Comparison of ENCODE assay signal across 23 cellular contexts in genomic region chr22:37014835-37015586, GRCh38. TPM values are rescaled to one million over a fixed set of nuclear protein-coding genes. Genes with fewer than 3 reads are reported as not detected.
DNase-seq lines count a peak whose midpoint lies in the region; ATAC-seq and TF ChIP-seq lines count a peak whose summit lies in the region.
"Had no signal": no experiment of that assay in that cellular context is flagged by ENCODE, and none has a peak within 500 bp of the region (broad histone marks: within the 10 kb centered on the region; RNA-seq: fewer than 3 reads in every experiment).

No MANE protein-coding gene starts in this region.

- intact Hi-C loops in right cardiac atrium (cut with DNase I) (no loop called here), heart right ventricle (cut with DNase I) (no loop called here)

- H3K36me3 ChIP-seq in heart right ventricle (peaks cover 0 to 8% (median 0%) of the 10 kb centered on the region in 9 donors), duodenal mucosa (ENCODE audit: control insufficient read depth in 1 of 2, insufficient read depth in 2 of 2, low read length in 2 of 2) (peaks cover 0 to 9% of the 10 kb centered on the region in 2 donors), mucosa of rectum (ENCODE audit: control insufficient read depth in 2 of 2, insufficient read depth in 2 of 2, low read length in 2 of 2) (peaks cover 7 to 16% of the 10 kb centered on the region in 2 donors), tibial nerve (peaks cover 0 to 30% (median 2%) of the 10 kb centered on the region in 3 donors)
- H3K36me3 ChIP-seq: ascending aorta, thoracic aorta had no signal

- H3K27me3 ChIP-seq in right cardiac atrium (ENCODE audit: control insufficient read depth, insufficient read depth) = no peaks in the 10 kb centered on the region
- H3K27me3 ChIP-seq in heart right ventricle = no peaks in the 10 kb centered on the region
- no peaks in the 10 kb centered on the region for H3K27me3 ChIP-seq in duodenal mucosa (ENCODE audit: control insufficient read depth in 1 of 2, insufficient read depth in 2 of 2, low read length in 2 of 2)
- no peaks in the 10 kb centered on the region for H3K27me3 ChIP-seq in mucosa of rectum (ENCODE audit: control insufficient read depth in 2 of 2, insufficient read depth in 2 of 2, low read length in 2 of 2)
- H3K27me3 ChIP-seq in tibial nerve = no peaks in the 10 kb centered on the region
- H3K27me3 ChIP-seq: ascending aorta, esophagus muscularis mucosa had no signal

- no peak for TF ChIP-seq POLR2A in tibial nerve (IDR thresholded peaks at IDR 0.05)

- no peak for TF ChIP-seq CTCF in heart right ventricle (IDR thresholded peaks at IDR 0.05)
- TF ChIP-seq CTCF in tibial nerve (IDR thresholded peaks at IDR 0.05) = no peak

- H3K4me3 ChIP-seq in right cardiac atrium (ENCODE audit: low read length) (no peak overlapping the region), heart right ventricle (no peak overlapping the region), duodenal mucosa (ENCODE audit: low read depth in 1 of 2, low read length in 2 of 2) (peak overlapping the region in 1 of 2 donors; percentile 32), mucosa of rectum (ENCODE audit: low read length in 2 of 2) (peak overlapping the region; percentile 23 to 41), tibial nerve (no peak overlapping the region)
- H3K4me3 ChIP-seq: ascending aorta, esophagus muscularis mucosa, thoracic aorta had no signal

- peak overlapping the region; percentile 36 to 48 for H3K9ac ChIP-seq in duodenal mucosa (ENCODE audit: low read depth in 1 of 2, low read length in 2 of 2)
- peak overlapping the region; percentile 70 to 79 for H3K9ac ChIP-seq in mucosa of rectum (ENCODE audit: low read depth in 1 of 2, low read length in 2 of 2)

- peak in 1 of 2 donors; percentile 24 for ATAC-seq in right cardiac atrium
- ATAC-seq in heart right ventricle = no peak
- no peak for ATAC-seq in HG03342 (IDR thresholded peaks at IDR 0.05; ENCODE audit: unreplicated experiment)
- ATAC-seq: activated CD8-positive, alpha-beta T cell treated with anti-CD3 and anti-CD28 coated beads for 36 hours had no signal

- H3K4me1 ChIP-seq in right cardiac atrium (ENCODE audit: control insufficient read depth, insufficient read depth, low read length) (peaks cover 23% of the 10 kb centered on the region), heart right ventricle (peaks cover 10 to 53% (median 38%) of the 10 kb centered on the region in 9 donors), duodenal mucosa (ENCODE audit: control insufficient read depth in 1 of 2, insufficient read depth in 2 of 2, low read length in 2 of 2) (peaks cover 56 to 74% of the 10 kb centered on the region in 2 donors), mucosa of rectum (ENCODE audit: control insufficient read depth in 2 of 2, insufficient read depth in 2 of 2, low read length in 2 of 2) (peaks cover 52 to 62% of the 10 kb centered on the region in 2 donors), tibial nerve (peaks cover 0 to 61% (median 37%) of the 10 kb centered on the region in 4 donors)

- TF ChIP-seq EP300 in tibial nerve (IDR thresholded peaks at IDR 0.05) = no peak

- WGBS in right cardiac atrium = 63% methylated on average over 12 of the region's 12 CpGs
- 73 to 75% methylated on average over 12 of the region's 12 CpGs for WGBS in heart right ventricle, 2 donors
- 64 to 65% methylated on average over 12 of the region's 12 CpGs for WGBS in tibial nerve, 2 donors

- H3K27ac ChIP-seq in right cardiac atrium (ENCODE audit: low read length) = no peak overlapping the region
- no peak overlapping the region for H3K27ac ChIP-seq in heart right ventricle
- no peak overlapping the region for H3K27ac ChIP-seq in duodenal mucosa (ENCODE audit: low read depth, low read length)
- H3K27ac ChIP-seq in mucosa of rectum (ENCODE audit: low read depth in 2 of 2, low read length in 2 of 2) = peak overlapping the region; percentile 95 to 98
- peak overlapping the region in 3 of 4 donors; percentile 23 to 65 (median 36) for H3K27ac ChIP-seq in tibial nerve
- H3K27ac ChIP-seq: ascending aorta, C4-2B, esophagus muscularis mucosa, HL-60, neutrophil, thoracic aorta had no signal

- DNase-seq in right cardiac atrium (peak in 2 of 3 donors; percentile 51 to 62), heart right ventricle (no peak), tibial nerve (ENCODE audit: low spot score in 2 of 2) (no peak), T-helper 2 cell (no peak), NCI-H2081 (lab: John Stamatoyannopoulos, UW) (no peak)
- DNase-seq: activated CD8-positive, alpha-beta T cell treated with anti-CD3 and anti-CD28 coated beads for 36 hours; activated naive CD4-positive, alpha-beta T cell; activated T-cell treated with anti-CD3 and anti-CD28 coated beads, Interleukin-2, amount 50 U/mL, for 1 hour; effector CD4-positive, alpha-beta T cell; IMR-90; NCI-H1417 treated with DMSO at 0.1 percent for 48 hours; NCI-H2171 treated with DMSO at 0.1 percent for 48 hours; retina; stimulated activated CD4-positive, alpha-beta T cell treated with anti-CD3 and anti-CD28 coated beads, Interleukin-15, amount 100 ng/mL, for 24 hours had no signal

- H3K9me3 ChIP-seq in right cardiac atrium (ENCODE audit: control insufficient read depth, low read length) (no peaks in the 10 kb centered on the region), heart right ventricle (no peaks in the 10 kb centered on the region), duodenal mucosa (ENCODE audit: control insufficient read depth in 1 of 2, low read length in 2 of 2) (no peaks in the 10 kb centered on the region), mucosa of rectum (ENCODE audit: control insufficient read depth in 2 of 2, low read length in 2 of 2) (no peaks in the 10 kb centered on the region), tibial nerve (no peaks in the 10 kb centered on the region)
- H3K9me3 ChIP-seq: ascending aorta, esophagus muscularis mucosa, neutrophil, thoracic aorta had no signal

RNA-seq across cellular contexts. Expression of gene TST, which starts 4.2 kb away (rescaled TPM):
- 10 to 100 TPM; 31.7 to 53.6 (median 36.6) TPM for total RNA-seq in right cardiac atrium
- polyA plus RNA-seq in right cardiac atrium = 67.9 TPM
- total RNA-seq in heart right ventricle = 10 to 100 TPM; 34.1 to 87.4 (median 44.5) TPM
- polyA plus RNA-seq in heart right ventricle = 10 to 100 TPM; 72.5 to 74.8 TPM
- total RNA-seq in tibial nerve = 10 to 100 TPM; 44.1 to 76.4 (median 66.7) TPM

RNA-seq across cellular contexts. Expression of gene MPST, which starts 4.5 kb away (rescaled TPM):
- 10 to 100 TPM; 49.6 to 65.7 (median 54.2) TPM for total RNA-seq in right cardiac atrium
- 93.0 TPM for polyA plus RNA-seq in right cardiac atrium
- total RNA-seq in heart right ventricle = 10 to 100 TPM; 27.1 to 81.2 (median 42.0) TPM
- 100 to 1,000 TPM; 160 to 192 TPM for polyA plus RNA-seq in heart right ventricle
- total RNA-seq in tibial nerve = 100 to 1,000 TPM; 193 to 258 (median 199) TPM

RNA-seq across cellular contexts. Expression of gene KCTD17, which starts 36.5 kb away (rescaled TPM):
- total RNA-seq in right cardiac atrium (10 to 100 TPM; 24.8 to 37.8 (median 32.2) TPM), heart right ventricle (10 to 100 TPM in 7 of 10 donors, 1 to 10 TPM in 3; 6.9 to 49.2 (median 13.8) TPM), tibial nerve (10 to 100 TPM in 3 of 4 donors, 1 to 10 TPM in 1; 7.4 to 24.7 (median 20.2) TPM)
- polyA plus RNA-seq in right cardiac atrium (34.4 TPM), heart right ventricle (10 to 100 TPM; 17.6 to 17.8 TPM)

Comparison
In these comparisons a context has a peak if more than half of its experiments do, and no peak if none do; other contexts are left out.
1. DNase-seq: peak in right cardiac atrium (2 of 3); none in heart right ventricle (0 of 2), tibial nerve (0 of 2), T-helper 2 cell (0 of 5) and NCI-H2081 (0 of 2).
2. H3K27ac ChIP-seq: peak in mucosa of rectum (2 of 2) and tibial nerve (3 of 4); none in right cardiac atrium (single experiment), heart right ventricle (0 of 10) and duodenal mucosa (single experiment).
3. H3K4me3 ChIP-seq: peak in mucosa of rectum (2 of 2); none in right cardiac atrium (single experiment), heart right ventricle (0 of 10) and tibial nerve (0 of 4).